In the genomic region with DNA sequence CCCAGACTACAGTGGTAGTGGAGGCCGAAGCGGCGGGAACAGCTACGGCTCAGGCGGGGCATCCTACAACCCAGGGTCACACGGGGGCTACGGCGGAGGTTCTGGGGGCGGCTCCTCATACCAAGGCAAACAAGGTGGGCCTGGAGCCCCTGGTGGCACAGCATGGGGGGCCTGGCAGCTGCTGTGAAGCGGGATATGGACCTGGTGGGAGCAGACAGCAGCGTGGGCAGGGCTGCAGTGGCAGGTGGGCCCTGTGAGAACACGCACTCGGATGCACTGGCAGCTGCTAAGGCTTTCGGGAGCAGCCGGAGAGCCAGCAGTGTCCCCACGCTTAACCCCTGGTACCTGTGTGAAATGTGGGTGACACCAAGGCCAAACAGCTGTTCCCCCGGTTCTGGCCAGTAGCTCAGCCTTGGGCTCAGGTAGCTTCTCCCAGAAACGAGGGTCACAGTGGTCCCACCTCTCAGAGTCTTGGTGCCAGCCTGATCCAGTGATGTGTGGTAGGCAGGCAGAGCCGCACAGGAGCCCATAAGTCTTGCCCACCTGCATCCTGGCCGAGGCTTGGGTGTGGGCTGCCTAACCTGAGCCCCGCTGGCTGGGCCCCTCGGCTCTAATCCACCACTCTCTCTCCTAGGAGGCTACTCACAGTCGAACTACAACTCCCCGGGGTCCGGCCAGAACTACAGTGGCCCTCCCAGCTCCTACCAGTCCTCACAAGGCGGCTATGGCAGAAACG, we compare ENCODE assay signal across 1 cellular context.
TF ChIP-seq lines count a peak whose summit lies in the region.

No MANE protein-coding gene starts in this region.

TF ChIP-seq in HepG2, 621 proteins besides CTCF, POLR2A, EP300 and RAD21:
- TF ChIP-seq ZBTB38 (CRISPR knock-in tag; IDR thresholded peaks at IDR 0.05) (no peak), RBM22 (optimal IDR thresholded peaks at IDR 0.05; ENCODE audit: low read length) (peak; percentile 38), AGO2 (optimal IDR thresholded peaks at IDR 0.05; ENCODE audit: low read depth, low read length) (peak; percentile 77)
TF ChIP-seq in HepG2: peak in this region for 2.
